4 cellular contexts compared by ENCODE assay signal in the genomic region with DNA sequence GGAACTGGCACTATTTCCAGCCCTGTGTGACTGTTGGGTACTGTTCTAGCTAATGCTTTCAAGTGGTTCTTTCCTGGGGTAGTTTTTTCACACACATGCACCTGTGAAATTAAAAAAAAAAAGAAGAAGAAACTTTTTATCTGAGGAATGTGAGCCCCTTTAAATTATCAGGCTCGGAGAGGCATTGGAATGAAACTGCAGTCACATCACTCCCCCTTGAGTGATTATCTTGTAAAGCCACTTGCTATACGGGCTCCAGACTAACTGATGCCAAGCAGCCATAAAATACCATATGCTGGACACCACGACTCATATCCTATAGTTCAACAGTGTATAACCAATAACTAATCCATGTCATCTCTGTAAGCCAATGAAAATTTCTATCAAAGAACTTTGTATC. TPM values are rescaled to one million over a fixed set of nuclear protein-coding genes. Genes with fewer than 3 reads are reported as not detected.
"Had no signal": no experiment of that assay in that cellular context is flagged by ENCODE, and none has a peak within 500 bp of the region (broad histone marks: within the 10 kb centered on the region; RNA-seq: fewer than 3 reads in every experiment).

No MANE protein-coding gene starts in this region.

RNA-seq across cellular contexts. Expression of a gene that starts 5.4 kb away (rescaled TPM):
- total RNA-seq: LHCN-M2, M059J, MCF 10A, NCI-H460 had no signal
